ENCODE assay signal across 8 cellular contexts in genomic region chr19:8209111-8209964, GRCh38. TPM values are rescaled to one million over a fixed set of nuclear protein-coding genes. Genes with fewer than 3 reads are reported as not detected.
A peak's percentile ranks its signal among the peaks of the same experiment; 100 is the strongest.
DNase-seq lines count a peak whose midpoint lies in the region; ATAC-seq lines count a peak whose summit lies in the region.

Gene CERS4, plus strand, starts transcription at chr19:8209370. Its CDS starts 41,707 bp downstream, at chr19:8251077.

- H3K4me1 ChIP-seq in esophagus (ENCODE audit: control insufficient read depth in 2 of 2, insufficient read depth in 2 of 2, low read length in 1 of 2) (peaks cover 8 to 22% of the 10 kb centered on the region in 2 donors), mucosa of rectum (ENCODE audit: control insufficient read depth in 2 of 2, insufficient read depth in 2 of 2, low read length in 2 of 2) (peaks cover 0 to 2% of the 10 kb centered on the region in 2 donors)

- 0 to 1% methylated on average over 32 to 98 of the region's 98 CpGs for WGBS in esophagus, 2 donors

- H3K4me3 ChIP-seq in esophagus (ENCODE audit: low read depth in 1 of 2, low read length in 2 of 2) (peak within 1 kb of the TSS; percentile 84 to 91), mucosa of rectum (ENCODE audit: low read length in 2 of 2) (peak within 1 kb of the TSS; percentile 65)

- DNase-seq in NCI-H1092 treated with DMSO at 0.1 percent for 48 hours (lab: John Stamatoyannopoulos, UW) (peak; percentile 47), NCI-H1092 (lab: John Stamatoyannopoulos, UW) (no peak), NCI-H82 treated with DMSO at 0.1 percent for 48 hours (lab: John Stamatoyannopoulos, UW; ENCODE audit: unreplicated experiment) (peak; percentile 33), activated T-cell treated with anti-CD3 and anti-CD28 coated beads for 48 hours (ENCODE audit: low read depth) (peak; percentile 74)
- peak; percentile 46 to 62 for DNase-seq in stimulated activated CD8-positive, alpha-beta memory T cell treated with anti-CD3 and anti-CD28 coated beads, Interleukin-4, amount 100 ng/mL, for 4 hours (ENCODE audit: low read depth in 2 of 2, low spot score in 1 of 2)

- peaks cover 0 to 5% of the 10 kb centered on the region in 2 donors for H3K36me3 ChIP-seq in esophagus (ENCODE audit: control insufficient read depth in 2 of 2, insufficient read depth in 2 of 2, low read length in 1 of 2)
- H3K36me3 ChIP-seq in mucosa of rectum (ENCODE audit: control insufficient read depth in 2 of 2, insufficient read depth in 2 of 2, low read length in 2 of 2): no peaks in the 10 kb centered on the region

- H3K27me3 ChIP-seq in esophagus (ENCODE audit: control insufficient read depth in 1 of 2, insufficient read depth in 2 of 2, low read length in 2 of 2) (no peaks in the 10 kb centered on the region), mucosa of rectum (ENCODE audit: control insufficient read depth in 2 of 2, insufficient read depth in 2 of 2, low read length in 2 of 2) (no peaks in the 10 kb centered on the region)

- peak; percentile 46 for ATAC-seq in HG02938 (IDR thresholded peaks at IDR 0.05; ENCODE audit: unreplicated experiment)

- peak within 1 kb of the TSS; percentile 68 to 73 for H3K9ac ChIP-seq in mucosa of rectum (ENCODE audit: low read depth in 1 of 2, low read length in 2 of 2)

- no peaks in the 10 kb centered on the region for H3K9me3 ChIP-seq in esophagus (ENCODE audit: control insufficient read depth in 2 of 2, insufficient read depth in 1 of 2, low read depth in 1 of 2, low read length in 1 of 2)
- no peaks in the 10 kb centered on the region for H3K9me3 ChIP-seq in mucosa of rectum (ENCODE audit: control insufficient read depth in 2 of 2, low read length in 2 of 2)

- H3K27ac ChIP-seq in esophagus (ENCODE audit: low read depth in 2 of 2, low read length in 1 of 2): peak within 1 kb of the TSS; percentile 87 to 92
- H3K27ac ChIP-seq in mucosa of rectum (ENCODE audit: low read depth in 2 of 2, low read length in 2 of 2): peak within 1 kb of the TSS; percentile 56 to 63

RNA-seq across cellular contexts. Expression of gene CERS4, which starts in this region (rescaled TPM):
- 10 to 100 TPM; 67.7 to 70.0 TPM for polyA plus RNA-seq in esophagus
